In the genomic region with DNA sequence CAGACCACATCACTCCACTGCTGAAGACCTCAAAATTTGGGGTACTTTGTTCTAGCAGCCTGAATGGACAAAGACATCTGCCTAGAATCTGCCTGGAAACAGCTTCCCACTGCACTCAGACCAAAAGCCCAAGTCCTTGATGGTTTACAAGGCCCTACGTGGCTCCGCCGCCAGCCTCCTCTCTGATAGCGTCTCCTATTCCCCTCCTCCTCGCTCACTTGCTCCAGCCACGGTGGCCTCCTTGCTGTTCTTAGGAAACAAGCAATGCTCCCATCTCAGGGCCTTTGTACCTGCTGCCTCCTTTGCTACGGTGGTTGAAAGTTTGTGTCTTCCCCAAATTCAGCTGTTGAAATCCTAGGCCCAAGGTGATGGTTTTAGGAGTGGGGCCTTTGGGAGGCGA, we compare ENCODE assay signal across 18 cellular contexts.
"Had no signal": no experiment of that assay in that cellular context is flagged by ENCODE, and none has a peak within 500 bp of the region (broad histone marks: within the 10 kb centered on the region; RNA-seq: fewer than 3 reads in every experiment).

No MANE protein-coding gene starts in this region.

- H3K27me3 ChIP-seq: breast epithelium, pancreas, transverse colon had no signal

- H3K36me3 Mint-ChIP-seq: activated CD8-positive, alpha-beta memory T cell treated with anti-CD3 and anti-CD28 coated beads, Interleukin-2, amount 10 ng/mL, durations not matched to agents 7 days and 5 days; memory B cell had no signal

- H3K27ac Mint-ChIP-seq: activated CD8-positive, alpha-beta memory T cell treated with anti-CD3 and anti-CD28 coated beads, Interleukin-2, amount 10 ng/mL, durations not matched to agents 7 days and 5 days; activated T-cell treated with anti-CD3 and anti-CD28 coated beads, Interleukin-2, amount 50 U/mL, for 72 hours; memory B cell had no signal

- H3K27ac ChIP-seq: breast epithelium, pancreas, skin epidermis, transverse colon had no signal

- H3K4me3 Mint-ChIP-seq: activated CD8-positive, alpha-beta memory T cell treated with anti-CD3 and anti-CD28 coated beads, Interleukin-2, amount 10 ng/mL, durations not matched to agents 7 days and 5 days; activated T-cell treated with anti-CD3 and anti-CD28 coated beads, Interleukin-2, amount 50 U/mL, for 72 hours; memory B cell; nephron progenitor cell had no signal

- H3K4me3 ChIP-seq: breast epithelium, pancreas, skin epidermis, transverse colon had no signal

- DNase-seq: activated CD4-positive, alpha-beta T cell treated with anti-CD3 and anti-CD28 coated beads for 1 hour; activated CD4-positive, alpha-beta T cell treated with anti-CD3 and anti-CD28 coated beads, Interleukin-2, amount 50 U/mL, for 4 hours; activated CD8-positive, alpha-beta memory T cell treated with anti-CD3 and anti-CD28 coated beads, Interleukin-2, amount 10 ng/mL, durations not matched to agents 7 days and 5 days; activated T-cell treated with anti-CD3 and anti-CD28 coated beads, Interleukin-2, amount 50 U/mL, for 72 hours; hippocampal formation; kidney; left ventricle myocardium superior; nephron progenitor cell; stimulated activated CD4-positive, alpha-beta T cell treated with anti-CD3 and anti-CD28 coated beads, Interleukin-4, amount 100 ng/mL, for 24 hours; stimulated activated naive CD4-positive, alpha-beta T cell; T-helper 1 cell; T1000; transverse colon had no signal

- H3K9me3 Mint-ChIP-seq: activated T-cell treated with anti-CD3 and anti-CD28 coated beads, Interleukin-2, amount 50 U/mL, for 72 hours; memory B cell; nephron progenitor cell had no signal

- H3K9me3 ChIP-seq: breast epithelium, pancreas, transverse colon had no signal

- ATAC-seq: activated CD8-positive, alpha-beta memory T cell treated with anti-CD3 and anti-CD28 coated beads, Interleukin-2, amount 10 ng/mL, durations not matched to agents 7 days and 5 days; activated T-cell treated with anti-CD3 and anti-CD28 coated beads, Interleukin-2, amount 50 U/mL, for 72 hours; esophagus mucosa; pancreas had no signal

- H3K36me3 ChIP-seq: breast epithelium, pancreas, transverse colon had no signal

- H3K4me1 Mint-ChIP-seq: activated CD8-positive, alpha-beta memory T cell treated with anti-CD3 and anti-CD28 coated beads, Interleukin-2, amount 10 ng/mL, durations not matched to agents 7 days and 5 days; memory B cell had no signal
